ENCODE assay signal across 1 cellular context in the genomic region with DNA sequence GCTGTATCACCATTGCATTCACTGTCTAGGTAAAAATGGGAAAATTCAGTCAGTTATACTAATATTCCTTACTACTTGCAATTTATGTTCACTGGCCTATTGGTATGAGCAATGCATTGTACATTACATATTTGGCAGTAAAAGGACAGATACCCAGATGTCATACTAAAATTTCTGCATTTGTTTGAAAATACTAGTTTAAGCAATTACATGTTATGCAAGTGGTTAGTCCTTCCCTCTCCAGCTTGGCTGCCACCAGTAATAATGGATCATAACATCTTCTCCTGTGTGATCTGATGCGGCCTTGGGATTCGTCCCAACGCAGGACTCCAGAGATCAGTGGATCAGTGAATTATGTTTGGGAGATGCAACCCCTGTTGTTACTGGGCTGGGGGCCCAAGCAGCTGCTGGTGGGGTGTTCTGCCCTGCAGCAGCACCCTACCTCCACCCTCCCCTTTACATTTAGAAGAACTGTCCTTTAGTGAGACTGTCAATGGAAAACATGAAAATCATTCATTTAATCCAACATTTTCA.
TF ChIP-seq lines count a peak whose summit lies in the region.

No MANE protein-coding gene starts in this region.

TF ChIP-seq in K562, 482 proteins besides CTCF, POLR2A, EP300 and RAD21:
- no peak for TF ChIP-seq HNRNPUL1 (IDR thresholded peaks at IDR 0.05; ENCODE audit: low read length)
- TF ChIP-seq, protein P1, sequence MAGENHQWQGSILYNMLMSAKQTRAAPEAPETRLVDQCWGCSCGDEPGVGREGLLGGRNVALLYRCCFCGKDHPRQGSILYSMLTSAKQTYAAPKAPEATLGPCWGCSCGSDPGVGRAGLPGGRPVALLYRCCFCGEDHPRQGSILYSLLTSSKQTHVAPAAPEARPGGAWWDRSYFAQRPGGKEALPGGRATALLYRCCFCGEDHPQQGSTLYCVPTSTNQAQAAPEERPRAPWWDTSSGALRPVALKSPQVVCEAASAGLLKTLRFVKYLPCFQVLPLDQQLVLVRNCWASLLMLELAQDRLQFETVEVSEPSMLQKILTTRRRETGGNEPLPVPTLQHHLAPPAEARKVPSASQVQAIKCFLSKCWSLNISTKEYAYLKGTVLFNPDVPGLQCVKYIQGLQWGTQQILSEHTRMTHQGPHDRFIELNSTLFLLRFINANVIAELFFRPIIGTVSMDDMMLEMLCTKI (IDR thresholded peaks at IDR 0.05; ENCODE audit: partially characterized antibody), result no peak
- TF ChIP-seq PCBP1 (IDR thresholded peaks at IDR 0.05; ENCODE audit: low read depth, low read length, poor library complexity, severe bottlenecking), result no peak
- TF ChIP-seq NFE2L1 (tag; IDR thresholded peaks at IDR 0.05; ENCODE audit: borderline replicate concordance, low read depth), result no peak
- no peak for TF ChIP-seq RFX1 (IDR thresholded peaks at IDR 0.05)
- no peak for TF ChIP-seq MXI1 (IDR thresholded peaks at IDR 0.05; ENCODE audit: low read depth, low read length)
- TF ChIP-seq BCOR (IDR thresholded peaks at IDR 0.05), result no peak
- TF ChIP-seq FOXA1 (IDR thresholded peaks at IDR 0.05; ENCODE audit: borderline replicate concordance), result no peak
